30 cellular contexts compared by ENCODE assay signal in genomic region chr22:47155912-47156311, GRCh38.
"Had no signal": no experiment of that assay in that cellular context is flagged by ENCODE, and none has a peak within 500 bp of the region (broad histone marks: within the 10 kb centered on the region; RNA-seq: fewer than 3 reads in every experiment).

No MANE protein-coding gene starts in this region.

- H3K36me3 Mint-ChIP-seq: activated CD8-positive, alpha-beta memory T cell treated with anti-CD3 and anti-CD28 coated beads, Interleukin-2, amount 10 ng/mL, durations not matched to agents 7 days and 5 days; activated naive CD4-positive, alpha-beta T cell treated with anti-CD3 and anti-CD28 coated beads, Interleukin-2, amount 10 ng/mL, durations not matched to agents 7 days and 5 days; activated naive CD4-positive, alpha-beta T cell treated with anti-CD3 and anti-CD28 coated beads, Interleukin-2, amount 50 U/mL, for 72 hours had no signal

- H3K4me3 ChIP-seq: esophagus muscularis mucosa had no signal

- H3K9me3 Mint-ChIP-seq: activated CD4-positive, alpha-beta memory T cell treated with anti-CD3 and anti-CD28 coated beads for 36 hours; activated CD4-positive, alpha-beta T cell treated with anti-CD3 and anti-CD28 coated beads, Interleukin-2, amount 10 ng/mL, durations not matched to agents 24 days and 14 days; activated naive CD4-positive, alpha-beta T cell treated with anti-CD3 and anti-CD28 coated beads, Interleukin-2, amount 10 ng/mL, durations not matched to agents 7 days and 5 days; activated naive CD4-positive, alpha-beta T cell treated with anti-CD3 and anti-CD28 coated beads, Interleukin-2, amount 50 U/mL, for 72 hours; activated naive CD8-positive, alpha-beta T cell treated with anti-CD3 and anti-CD28 coated beads, Interleukin-2, amount 10 ng/mL, durations not matched to agents 7 days and 5 days; activated T-helper 1 cell treated with anti-CD3 and anti-CD28 coated beads, Interleukin-12 subunit alpha, Interleukin-12 subunit beta, Interleukin-2, Interleukin-4 antibody, amounts not matched to agents 30 ng/mL and 10 ng/mL and 1 ng/mL, durations not matched to agents 14 hours and 24 hours and 36 hours; activated T-helper 2 cell treated with anti-CD3 and anti-CD28 coated beads, Interferon-gamma antibody, Interleukin-2, Interleukin-4, amounts not matched to agents 10 μg/mL and 5 μg/mL and 100 μg/mL, durations not matched to agents 14 hours and 24 hours and 36 hours; central memory CD8-positive, alpha-beta T cell; dendritic cell treated with granulocyte-macrophage colony-stimulating factor and Interleukin-4, amounts not matched to agents 40 ng/mL and 50 ng/mL, for 4 days; endodermal cell had no signal

- H3K4me3 Mint-ChIP-seq: activated CD4-positive, alpha-beta memory T cell treated with anti-CD3 and anti-CD28 coated beads for 36 hours; activated CD4-positive, alpha-beta T cell treated with anti-CD3 and anti-CD28 coated beads for 36 hours; activated CD4-positive, alpha-beta T cell treated with anti-CD3 and anti-CD28 coated beads, Interleukin-2, amount 10 ng/mL, durations not matched to agents 24 days and 14 days; activated CD8-positive, alpha-beta memory T cell treated with anti-CD3 and anti-CD28 coated beads, Interleukin-2, amount 10 ng/mL, durations not matched to agents 7 days and 5 days; activated CD8-positive, alpha-beta T cell treated with anti-CD3 and anti-CD28 coated beads, Interleukin-2, amount 10 ng/mL, durations not matched to agents 7 days and 5 days; activated naive CD4-positive, alpha-beta T cell treated with anti-CD3 and anti-CD28 coated beads, Interleukin-2, amount 10 ng/mL, durations not matched to agents 7 days and 5 days; activated naive CD8-positive, alpha-beta T cell treated with anti-CD3 and anti-CD28 coated beads, Interleukin-2, amount 10 ng/mL, durations not matched to agents 7 days and 5 days; activated T-helper 1 cell treated with anti-CD3 and anti-CD28 coated beads, Interleukin-12 subunit alpha, Interleukin-12 subunit beta, Interleukin-2, Interleukin-4 antibody, amounts not matched to agents 30 ng/mL and 10 ng/mL and 1 ng/mL, durations not matched to agents 14 hours and 24 hours and 36 hours; central memory CD8-positive, alpha-beta T cell; dendritic cell treated with granulocyte-macrophage colony-stimulating factor and Interleukin-4, amounts not matched to agents 40 ng/mL and 50 ng/mL, for 4 days; endodermal cell had no signal

- H3K9me3 ChIP-seq: ascending aorta, gastrocnemius medialis had no signal

- H3K27ac Mint-ChIP-seq: activated CD4-positive, alpha-beta memory T cell treated with anti-CD3 and anti-CD28 coated beads for 36 hours; activated CD4-positive, alpha-beta T cell treated with anti-CD3 and anti-CD28 coated beads for 36 hours; activated CD4-positive, alpha-beta T cell treated with anti-CD3 and anti-CD28 coated beads, Interleukin-2, amount 10 ng/mL, durations not matched to agents 24 days and 14 days; activated CD8-positive, alpha-beta memory T cell treated with anti-CD3 and anti-CD28 coated beads, Interleukin-2, amount 10 ng/mL, durations not matched to agents 7 days and 5 days; activated CD8-positive, alpha-beta T cell treated with anti-CD3 and anti-CD28 coated beads, Interleukin-2, amount 10 ng/mL, durations not matched to agents 7 days and 5 days; activated naive CD4-positive, alpha-beta T cell treated with anti-CD3 and anti-CD28 coated beads, Interleukin-2, amount 10 ng/mL, durations not matched to agents 7 days and 5 days; activated naive CD4-positive, alpha-beta T cell treated with anti-CD3 and anti-CD28 coated beads, Interleukin-2, amount 50 U/mL, for 72 hours; activated naive CD8-positive, alpha-beta T cell treated with anti-CD3 and anti-CD28 coated beads, Interleukin-2, amount 10 ng/mL, durations not matched to agents 7 days and 5 days; activated T-helper 1 cell treated with anti-CD3 and anti-CD28 coated beads, Interleukin-12 subunit alpha, Interleukin-12 subunit beta, Interleukin-2, Interleukin-4 antibody, amounts not matched to agents 30 ng/mL and 10 ng/mL and 1 ng/mL, durations not matched to agents 14 hours and 24 hours and 36 hours; activated T-helper 2 cell treated with anti-CD3 and anti-CD28 coated beads, Interferon-gamma antibody, Interleukin-2, Interleukin-4, amounts not matched to agents 10 μg/mL and 5 μg/mL and 100 μg/mL, durations not matched to agents 14 hours and 24 hours and 36 hours; dendritic cell treated with granulocyte-macrophage colony-stimulating factor and Interleukin-4, amounts not matched to agents 40 ng/mL and 50 ng/mL, for 4 days; endodermal cell had no signal

- ATAC-seq: activated CD4-positive, alpha-beta T cell treated with anti-CD3 and anti-CD28 coated beads for 36 hours; activated CD8-positive, alpha-beta memory T cell treated with anti-CD3 and anti-CD28 coated beads, Interleukin-2, amount 10 ng/mL, durations not matched to agents 7 days and 5 days; activated CD8-positive, alpha-beta T cell treated with anti-CD3 and anti-CD28 coated beads, Interleukin-2, amount 10 ng/mL, durations not matched to agents 7 days and 5 days; activated naive CD4-positive, alpha-beta T cell treated with anti-CD3 and anti-CD28 coated beads, Interleukin-2, amount 50 U/mL, for 72 hours; foreskin keratinocyte had no signal

- H3K4me1 Mint-ChIP-seq: activated CD4-positive, alpha-beta T cell treated with anti-CD3 and anti-CD28 coated beads for 36 hours; activated CD4-positive, alpha-beta T cell treated with anti-CD3 and anti-CD28 coated beads, Interleukin-2, amount 10 ng/mL, durations not matched to agents 24 days and 14 days; activated naive CD4-positive, alpha-beta T cell treated with anti-CD3 and anti-CD28 coated beads, Interleukin-2, amount 10 ng/mL, durations not matched to agents 7 days and 5 days; endodermal cell had no signal

- H3K27ac ChIP-seq: ascending aorta, brain microvascular endothelial cell, coronary artery, esophagus muscularis mucosa, foreskin keratinocyte, gastrocnemius medialis had no signal

- H3K27me3 Mint-ChIP-seq: activated CD4-positive, alpha-beta memory T cell treated with anti-CD3 and anti-CD28 coated beads for 36 hours; activated CD4-positive, alpha-beta T cell treated with anti-CD3 and anti-CD28 coated beads for 36 hours; activated CD4-positive, alpha-beta T cell treated with anti-CD3 and anti-CD28 coated beads, Interleukin-2, amount 10 ng/mL, durations not matched to agents 24 days and 14 days; activated CD8-positive, alpha-beta memory T cell treated with anti-CD3 and anti-CD28 coated beads, Interleukin-2, amount 10 ng/mL, durations not matched to agents 7 days and 5 days; activated naive CD4-positive, alpha-beta T cell treated with anti-CD3 and anti-CD28 coated beads, Interleukin-2, amount 10 ng/mL, durations not matched to agents 7 days and 5 days; activated naive CD8-positive, alpha-beta T cell treated with anti-CD3 and anti-CD28 coated beads, Interleukin-2, amount 10 ng/mL, durations not matched to agents 7 days and 5 days; central memory CD8-positive, alpha-beta T cell; dendritic cell treated with granulocyte-macrophage colony-stimulating factor and Interleukin-4, amounts not matched to agents 40 ng/mL and 50 ng/mL, for 4 days had no signal

- H3K36me3 ChIP-seq: ascending aorta, brain microvascular endothelial cell, gastrocnemius medialis had no signal

- H3K4me1 ChIP-seq: foreskin keratinocyte had no signal

- H3K27me3 ChIP-seq: ascending aorta, brain microvascular endothelial cell, dorsolateral prefrontal cortex, esophagus muscularis mucosa, foreskin keratinocyte, gastrocnemius medialis had no signal

- DNase-seq: activated CD4-positive, alpha-beta memory T cell treated with anti-CD3 and anti-CD28 coated beads for 36 hours; activated CD4-positive, alpha-beta T cell treated with anti-CD3 and anti-CD28 coated beads for 36 hours; activated CD4-positive, alpha-beta T cell treated with anti-CD3 and anti-CD28 coated beads, Interleukin-2, amount 10 ng/mL, durations not matched to agents 24 days and 14 days; activated CD4-positive, CD25-positive, alpha-beta regulatory T cell; activated CD4-positive, CD25-positive, alpha-beta regulatory T cell treated with anti-CD3 and anti-CD28 coated beads, Interleukin-2, amount 50 U/mL, for 72 hours; activated CD8-positive, alpha-beta memory T cell treated with anti-CD3 and anti-CD28 coated beads, Interleukin-2, amount 10 ng/mL, durations not matched to agents 7 days and 5 days; activated CD8-positive, alpha-beta memory T cell treated with anti-CD3 and anti-CD28 coated beads, Interleukin-2, amount 50 U/mL, for 4 hours; activated CD8-positive, alpha-beta T cell treated with anti-CD3 and anti-CD28 coated beads, Interleukin-2, amount 10 ng/mL, durations not matched to agents 7 days and 5 days; activated effector memory CD4-positive, alpha-beta T cell treated with anti-CD3 and anti-CD28 coated beads, Interleukin-2, amount 50 U/mL, for 16 hours; activated naive CD4-positive, alpha-beta T cell treated with anti-CD3 and anti-CD28 coated beads, Interleukin-2, amount 10 ng/mL, durations not matched to agents 7 days and 5 days; activated naive CD8-positive, alpha-beta T cell treated with anti-CD3 and anti-CD28 coated beads, Interleukin-2, amount 10 ng/mL, durations not matched to agents 7 days and 5 days; activated T-cell treated with anti-CD3 and anti-CD28 coated beads, Interleukin-2, amount 50 U/mL, for 1 hour; activated T-cell treated with anti-CD3 and anti-CD28 coated beads, Interleukin-2, amount 50 U/mL, for 48 hours; brain microvascular endothelial cell; effector memory CD4-positive, alpha-beta T cell; endodermal cell; erythroblast; foreskin keratinocyte; gastrocnemius medialis; glutamatergic neuron; T-helper 2 cell had no signal
